ENCODE assay signal across 25 cellular contexts in the genomic region with DNA sequence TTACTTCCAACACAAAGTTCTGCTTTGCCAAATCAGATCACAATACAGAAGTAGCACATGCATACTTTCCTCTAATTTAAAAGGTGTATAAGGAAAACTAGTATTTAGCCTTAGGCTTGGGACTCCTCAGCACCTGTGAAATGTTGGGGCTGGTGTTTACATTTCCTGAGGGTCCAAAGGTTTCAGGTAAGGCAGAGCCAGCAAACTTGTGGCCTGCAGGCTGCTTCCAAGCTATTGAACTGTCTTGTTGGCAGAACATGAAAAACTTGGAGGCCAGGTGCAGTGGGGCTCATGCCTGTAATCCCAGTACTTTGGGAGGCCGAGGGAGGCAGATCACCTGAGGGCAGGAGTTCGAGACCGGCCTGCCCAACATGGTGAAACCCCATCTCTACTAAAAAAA. TPM values are rescaled to one million over a fixed set of nuclear protein-coding genes. Genes with fewer than 3 reads are reported as not detected.
"Had no signal": no experiment of that assay in that cellular context is flagged by ENCODE, and none has a peak within 500 bp of the region (broad histone marks: within the 10 kb centered on the region; RNA-seq: fewer than 3 reads in every experiment).

No MANE protein-coding gene starts in this region.

- H3K4me1 ChIP-seq: colonic mucosa, esophagus squamous epithelium, gastrocnemius medialis, left ventricle myocardium inferior, lower lobe of right lung had no signal

- FAIRE-seq: endometrium, keratinocyte had no signal

- ATAC-seq: effector memory CD8-positive, alpha-beta T cell; esophagus mucosa; gastrocnemius medialis; heart right ventricle; left cardiac atrium; lower lobe of right lung; mucosa of descending colon had no signal

- H3K4me3 ChIP-seq: colonic mucosa, esophagus squamous epithelium, gastrocnemius medialis, heart right ventricle, left ventricle myocardium inferior, lower lobe of right lung, mucosa of descending colon had no signal

- H3K27me3 ChIP-seq: colonic mucosa, esophagus squamous epithelium had no signal

- DNase-seq: colonic mucosa; cortex of kidney; effector CD8-positive, alpha-beta T cell; effector memory CD8-positive, alpha-beta T cell; endodermal cell; erythroblast; esophagus squamous epithelium; foreskin fibroblast; foreskin melanocyte; gastrocnemius medialis; glutamatergic neuron; head of caudate nucleus; heart right ventricle; hypothalamus; immature natural killer cell; left cardiac atrium; left ventricle myocardium inferior; lower lobe of right lung; mesenchymal stem cell; mucosa of descending colon had no signal

- H3K9me3 ChIP-seq: colonic mucosa, esophagus squamous epithelium, gastrocnemius medialis, lower lobe of right lung, mucosa of descending colon had no signal

- H3K27ac ChIP-seq: colonic mucosa, epithelial cell of prostate, esophagus squamous epithelium, gastrocnemius medialis, heart right ventricle, left ventricle myocardium inferior, lower lobe of right lung had no signal

- H3K36me3 ChIP-seq: colonic mucosa, esophagus squamous epithelium, gastrocnemius medialis, heart right ventricle, left ventricle myocardium inferior, lower lobe of right lung had no signal

RNA-seq across cellular contexts. Expression of gene GPR39, which starts 26.5 kb away (rescaled TPM):
- total RNA-seq: dermis microvascular lymphatic vessel endothelial cell, heart right ventricle, left ventricle myocardium inferior had no signal
- polyA plus RNA-seq: immature natural killer cell had no signal
